28 cellular contexts compared by ENCODE assay signal in the genomic region with DNA sequence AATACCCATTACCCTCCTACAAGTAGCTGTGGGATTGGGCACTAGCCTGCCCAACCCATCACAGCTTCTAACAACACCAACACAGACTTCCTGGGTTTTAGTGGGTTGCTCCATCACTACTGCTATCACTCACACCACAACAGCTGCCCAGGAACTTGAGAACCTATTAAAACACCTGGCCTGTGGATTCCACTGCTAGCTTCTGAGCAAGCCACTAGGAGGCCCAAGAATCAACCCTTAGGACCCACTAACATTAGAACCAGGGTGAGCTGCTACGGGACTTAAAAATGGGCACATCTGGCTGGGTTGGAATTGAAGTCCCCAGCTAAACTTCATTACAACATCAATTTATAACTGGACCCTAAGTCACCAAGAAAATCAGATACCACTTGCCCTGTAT.
"Had no signal": no experiment of that assay in that cellular context is flagged by ENCODE, and none has a peak within 500 bp of the region (broad histone marks: within the 10 kb centered on the region; RNA-seq: fewer than 3 reads in every experiment).

No MANE protein-coding gene starts in this region.

- H3K4me3 ChIP-seq: body of pancreas, cardiac muscle cell, colonic mucosa, gastroesophageal sphincter, spleen, testis, transverse colon had no signal

- H3K36me3 ChIP-seq: cardiac muscle cell, colonic mucosa, gastroesophageal sphincter, spleen, transverse colon had no signal

- H3K27ac ChIP-seq: body of pancreas, cardiac muscle cell, colonic mucosa, gastroesophageal sphincter, parathyroid adenoma, spleen, testis, transverse colon had no signal

- H3K4me3 Mint-ChIP-seq: activated CD8-positive, alpha-beta T cell treated with anti-CD3 and anti-CD28 coated beads for 36 hours; activated naive CD8-positive, alpha-beta T cell; memory B cell; naive thymus-derived CD8-positive, alpha-beta T cell; neural crest cell had no signal

- H3K9me3 ChIP-seq: body of pancreas, colonic mucosa, testis had no signal

- H3K27ac Mint-ChIP-seq: activated CD8-positive, alpha-beta T cell treated with anti-CD3 and anti-CD28 coated beads for 36 hours; activated naive CD8-positive, alpha-beta T cell; memory B cell; naive thymus-derived CD8-positive, alpha-beta T cell had no signal

- DNase-seq: activated CD4-positive, alpha-beta T cell treated with anti-CD3 and anti-CD28 coated beads for 1 hour; activated CD4-positive, alpha-beta T cell treated with anti-CD3 and anti-CD28 coated beads, Interleukin-2, amount 50 U/mL, for 1 hour; activated CD8-positive, alpha-beta T cell treated with anti-CD3 and anti-CD28 coated beads for 36 hours; activated effector memory CD4-positive, alpha-beta T cell treated with Interleukin-2 at 50 U/mL for 16 hours; activated naive CD4-positive, alpha-beta T cell treated with Interleukin-2 at 50 U/mL for 16 hours; anterior cingulate cortex; body of pancreas; cerebellar nuclear complex; colonic mucosa; effector CD8-positive, alpha-beta T cell; erythroblast; head of caudate nucleus; hippocampal formation; naive thymus-derived CD8-positive, alpha-beta T cell; occipital lobe; right cardiac atrium; spleen; stimulated activated CD4-positive, alpha-beta T cell treated with anti-CD3 and anti-CD28 coated beads, Interleukin-2, amount 100 ng/mL, for 48 hours; stimulated activated naive CD8-positive, alpha-beta T cell treated with anti-CD3 and anti-CD28 coated beads, Interleukin-15, Interleukin-2, amounts not matched to agents 100 U/mL and 50 U/mL, for 24 hours; T-helper 2 cell; testis; transverse colon had no signal

- H3K4me1 Mint-ChIP-seq: memory B cell; naive thymus-derived CD8-positive, alpha-beta T cell; neural crest cell had no signal

- ATAC-seq: activated CD8-positive, alpha-beta T cell treated with anti-CD3 and anti-CD28 coated beads for 36 hours; body of pancreas; gastroesophageal sphincter; naive thymus-derived CD8-positive, alpha-beta T cell; right cardiac atrium; stimulated activated naive CD8-positive, alpha-beta T cell treated with anti-CD3 and anti-CD28 coated beads, Interleukin-15, Interleukin-2, amounts not matched to agents 100 U/mL and 50 U/mL, for 24 hours had no signal

- H3K27me3 ChIP-seq: body of pancreas, cardiac muscle cell, colonic mucosa, gastroesophageal sphincter, spleen, testis, transverse colon had no signal

- H3K4me1 ChIP-seq: body of pancreas, colonic mucosa, gastroesophageal sphincter, parathyroid adenoma, spleen, testis had no signal

- H3K27me3 Mint-ChIP-seq: activated CD8-positive, alpha-beta T cell treated with anti-CD3 and anti-CD28 coated beads for 36 hours; activated naive CD8-positive, alpha-beta T cell; memory B cell; naive thymus-derived CD8-positive, alpha-beta T cell had no signal
